In the genomic region with DNA sequence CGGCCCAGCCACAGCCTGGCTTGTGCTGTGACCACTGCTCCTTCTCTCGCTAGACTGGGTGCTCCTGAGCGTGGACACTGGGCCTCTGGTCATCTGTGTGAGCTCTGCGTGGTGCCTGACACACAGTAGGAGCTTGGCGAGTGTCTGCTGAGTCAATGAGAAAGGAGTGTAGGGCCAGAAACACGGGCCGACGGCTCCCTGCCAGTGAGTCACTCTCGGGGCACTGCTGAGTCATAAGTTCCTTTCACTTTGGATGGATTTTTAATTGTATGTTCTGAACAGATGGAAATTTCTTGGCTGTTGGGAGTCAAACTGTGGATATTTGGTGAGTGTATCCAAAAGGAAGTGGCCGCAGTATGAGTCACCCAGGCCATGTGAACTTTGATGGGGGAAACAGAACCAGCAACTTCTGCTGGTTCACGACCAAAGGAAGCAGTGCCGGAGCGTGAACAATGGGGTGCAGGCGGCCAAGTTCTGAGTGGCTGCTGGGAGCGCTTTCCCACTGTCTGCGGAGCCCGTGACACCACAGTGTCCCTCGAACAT, we compare ENCODE assay signal across 9 cellular contexts. TPM values are rescaled to one million over a fixed set of nuclear protein-coding genes. Genes with fewer than 3 reads are reported as not detected.
DNase-seq lines count a peak whose midpoint lies in the region; ATAC-seq and TF ChIP-seq lines count a peak whose summit lies in the region.
"Had no signal": no experiment of that assay in that cellular context is flagged by ENCODE, and none has a peak within 500 bp of the region (broad histone marks: within the 10 kb centered on the region; RNA-seq: fewer than 3 reads in every experiment).

No MANE protein-coding gene starts in this region.

- H2BK120ac ChIP-seq in mesendoderm (ENCODE audit: low read depth, low read length), result peak overlapping the region; percentile 3

- no peak for ATAC-seq in HG03442 (IDR thresholded peaks at IDR 0.05; ENCODE audit: unreplicated experiment)

- no peak overlapping the region for H4K5ac ChIP-seq in mesendoderm (ENCODE audit: low read length)

- H3K9ac ChIP-seq in duodenal mucosa (ENCODE audit: low read depth in 1 of 2, low read length in 2 of 2) (peak overlapping the region; percentile 14 to 38), mesendoderm (ENCODE audit: low read length) (peak overlapping the region; percentile 21)

- no peaks in the 10 kb centered on the region for H3K27me3 ChIP-seq in duodenal mucosa (ENCODE audit: control insufficient read depth in 1 of 2, insufficient read depth in 2 of 2, low read length in 2 of 2)
- H3K27me3 ChIP-seq in mesendoderm (ENCODE audit: insufficient read depth, low read length, poor library complexity), result no peaks in the 10 kb centered on the region

- H3K4ac ChIP-seq in mesendoderm (ENCODE audit: low read depth, low read length), result peak overlapping the region; percentile 25

- H3K56ac ChIP-seq in mesendoderm (ENCODE audit: low read length), result peak overlapping the region; percentile 88

- H3K36me3 ChIP-seq in duodenal mucosa (ENCODE audit: control insufficient read depth in 1 of 2, insufficient read depth in 2 of 2, low read length in 2 of 2) (no peaks in the 10 kb centered on the region), mesendoderm (ENCODE audit: control insufficient read depth, insufficient read depth, low read length) (no peaks in the 10 kb centered on the region)

- H2AK5ac ChIP-seq in mesendoderm (ENCODE audit: low read length), result no peak overlapping the region

- peak; percentile 40 for DNase-seq in SIG-M5 treated with dmso at 0.1 percent for 504 hours (lab: John Stamatoyannopoulos, UW; ENCODE audit: unreplicated experiment)
- no peak for DNase-seq in SIG-M5 (lab: John Stamatoyannopoulos, UW)
- peak; percentile 86 for DNase-seq in mesendoderm
- peak; percentile 7 to 39 for DNase-seq in stimulated activated CD8-positive, alpha-beta memory T cell treated with anti-CD3 and anti-CD28 coated beads, Interleukin-7, amount 100 ng/mL, for 48 hours (ENCODE audit: extremely low read depth in 1 of 2, low read depth in 1 of 2)
- DNase-seq in DMS79 treated with DMSO at 0.1 percent for 48 hours (lab: John Stamatoyannopoulos, UW), result no peak
- DNase-seq: DND-41 had no signal

- no peaks in the 10 kb centered on the region for H3K9me3 ChIP-seq in duodenal mucosa (ENCODE audit: control insufficient read depth in 1 of 2, low read length in 2 of 2)

- peak overlapping the region; percentile 84 for H3K18ac ChIP-seq in mesendoderm (ENCODE audit: low read length)

- H3K27ac ChIP-seq in duodenal mucosa (ENCODE audit: low read depth, low read length) (peak overlapping the region; percentile 86), mesendoderm (ENCODE audit: low read depth, low read length) (peak overlapping the region; percentile 75)

- H2BK5ac ChIP-seq in mesendoderm (ENCODE audit: low read length), result peak overlapping the region; percentile 76

- H3K4me1 ChIP-seq in duodenal mucosa (ENCODE audit: control insufficient read depth in 1 of 2, insufficient read depth in 2 of 2, low read length in 2 of 2) (peaks cover 6 to 18% of the 10 kb centered on the region in 2 donors), mesendoderm (ENCODE audit: control insufficient read depth, low read depth, low read length) (peaks cover 11% of the 10 kb centered on the region)

- H3K4me2 ChIP-seq in mesendoderm (ENCODE audit: low read length), result no peak overlapping the region

- no CpG with 5 or more reads among the region's 18 CpGs for WGBS in mesendoderm (ENCODE audit: extremely low coverage, insufficient coverage, low lambda C conversion rate)

- H3K4me3 ChIP-seq in WI38 (ENCODE audit: low read depth, low read length) (peak overlapping the region; percentile 37), duodenal mucosa (ENCODE audit: low read depth in 1 of 2, low read length in 2 of 2) (no peak overlapping the region), mesendoderm (ENCODE audit: low read length) (no peak overlapping the region)

- H3K79me2 ChIP-seq in mesendoderm (ENCODE audit: control insufficient read depth, insufficient read depth, low read length), result no peaks in the 10 kb centered on the region

- no peak overlapping the region for H4K8ac ChIP-seq in mesendoderm (ENCODE audit: low read depth, low read length)

- H2BK15ac ChIP-seq in mesendoderm (replicated peaks; ENCODE audit: low read depth), result no peak overlapping the region

- peak overlapping the region; percentile 100 for H3K23ac ChIP-seq in mesendoderm (ENCODE audit: low read length)

- no peaks in the 10 kb centered on the region for H3K79me1 ChIP-seq in mesendoderm (ENCODE audit: low read length)

- no peak for TF ChIP-seq CTCF in WI38 (IDR thresholded peaks at IDR 0.05; ENCODE audit: low read depth, low read length)

RNA-seq across cellular contexts. Expression of a gene that starts 41.0 kb away (rescaled TPM):
- polyA plus RNA-seq in mesendoderm (2013, experiment 1 of 2), result 84.0 TPM
- polyA plus RNA-seq in mesendoderm (2013, experiment 2 of 2), result 85.5 TPM

Comparison
In these comparisons a context has a peak if more than half of its experiments do, and no peak if none do; other contexts are left out.
1. DNase-seq: peak in SIG-M5 treated with dmso at 0.1 percent for 504 hours (single experiment), mesendoderm (single experiment) and stimulated activated CD8-positive, alpha-beta memory T cell treated with anti-CD3 and anti-CD28 coated beads, Interleukin-7, amount 100 ng/mL, for 48 hours (2 of 2); none in SIG-M5 (single experiment) and DMS79 treated with DMSO at 0.1 percent for 48 hours (single experiment).